In genomic region chr3:79844176-79844575, GRCh38 we compare ENCODE assay signal across 21 cellular contexts.
"Had no signal": no experiment of that assay in that cellular context is flagged by ENCODE, and none has a peak within 500 bp of the region (broad histone marks: within the 10 kb centered on the region; RNA-seq: fewer than 3 reads in every experiment).

No MANE protein-coding gene starts in this region.

- ATAC-seq: activated CD8-positive, alpha-beta T cell treated with anti-CD3 and anti-CD28 coated beads, Interleukin-2, amount 10 ng/mL, durations not matched to agents 7 days and 5 days; body of pancreas; T-helper 17 cell; WTC11 had no signal

- DNase-seq: activated CD4-positive, alpha-beta T cell treated with anti-CD3 and anti-CD28 coated beads for 48 hours; activated CD4-positive, alpha-beta T cell treated with anti-CD3 and anti-CD28 coated beads, Interleukin-2, amount 50 U/mL, for 4 hours; activated CD4-positive, CD25-positive, alpha-beta regulatory T cell treated with anti-CD3 and anti-CD28 coated beads, Interleukin-2, amount 50 U/mL, for 72 hours; activated CD8-positive, alpha-beta memory T cell treated with anti-CD3 and anti-CD28 coated beads, Interleukin-2, amount 50 U/mL, for 48 hours; activated CD8-positive, alpha-beta T cell treated with anti-CD3 and anti-CD28 coated beads, Interleukin-2, amount 10 ng/mL, durations not matched to agents 7 days and 5 days; activated naive CD4-positive, alpha-beta T cell treated with anti-CD3 and anti-CD28 coated beads, Interleukin-2, amount 50 U/mL, for 16 hours; activated naive CD8-positive, alpha-beta T cell treated with anti-CD3 and anti-CD28 coated beads, Interleukin-2, amount 10 ng/mL, durations not matched to agents 7 days and 5 days; activated T-cell treated with anti-CD3 and anti-CD28 coated beads, Interleukin-2, amount 50 U/mL, for 1 hour; adrenal gland; aorta; body of pancreas; Karpas-422; NCI-H1930; NCI-H345; NCI-H510A; NCI-H526 treated with DMSO at 0.1 percent for 48 hours; NCI-H82; SIG-M5; T-helper 17 cell; T-helper 9 cell had no signal
